ENCODE assay signal across 25 cellular contexts in the genomic region with DNA sequence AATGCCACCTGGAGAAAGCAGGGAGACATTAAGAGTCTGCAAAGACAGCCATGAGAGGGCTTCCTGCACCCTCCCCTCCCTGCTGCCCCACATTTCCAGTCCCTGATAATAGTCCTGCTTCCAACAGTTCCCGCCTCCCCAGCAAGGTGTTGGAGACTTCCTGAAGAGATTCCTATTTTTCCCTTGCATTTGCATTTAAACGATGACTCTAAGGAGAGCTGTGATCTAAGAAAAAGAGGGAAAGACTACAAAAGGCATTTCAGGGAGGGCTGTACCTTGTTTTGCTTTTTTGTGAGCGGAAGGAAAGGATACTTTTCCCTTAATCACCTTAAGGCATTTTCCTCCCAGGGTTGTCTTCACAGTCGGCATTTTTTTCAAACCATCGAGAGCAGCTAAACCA.
"Had no signal": no experiment of that assay in that cellular context is flagged by ENCODE, and none has a peak within 500 bp of the region (broad histone marks: within the 10 kb centered on the region; RNA-seq: fewer than 3 reads in every experiment).

No MANE protein-coding gene starts in this region.

- H3K4me1 ChIP-seq: esophagus muscularis mucosa, gastrocnemius medialis, left ventricle myocardium inferior, lower lobe of right lung, psoas muscle, spleen, tibial artery, upper lobe of left lung, uterus had no signal

- H3K4me3 ChIP-seq: esophagus muscularis mucosa, gastrocnemius medialis, left ventricle myocardium inferior, lower lobe of right lung, psoas muscle, spleen, tibial artery, upper lobe of left lung, uterus had no signal

- DNase-seq: effector memory CD4-positive, alpha-beta T cell; gastrocnemius medialis; glutamatergic neuron; immature natural killer cell; left cardiac atrium; left ventricle myocardium inferior; lower lobe of right lung; naive B cell; psoas muscle; retina; spleen; stimulated activated CD4-positive, alpha-beta T cell treated with anti-CD3 and anti-CD28 coated beads, Interleukin-15, amount 100 ng/mL, for 24 hours; stimulated activated CD4-positive, alpha-beta T cell treated with anti-CD3 and anti-CD28 coated beads, Interleukin-1b, Interleukin-23, amount 100 ng/mL, for 48 hours; stimulated activated CD4-positive, alpha-beta T cell treated with anti-CD3 and anti-CD28 coated beads, Interleukin-4, amount 100 ng/mL, for 24 hours; tibial artery; upper lobe of left lung; uterus had no signal

- H3K27me3 ChIP-seq: esophagus muscularis mucosa, gastrocnemius medialis, upper lobe of left lung, uterus had no signal

- H3K4me1 Mint-ChIP-seq: immature natural killer cell; memory B cell; naive B cell; stimulated activated memory B cell treated with anti-CD40 and anti-IgM and Interleukin-4, amounts not matched to agents 10 μg/mL and 1 μg/mL and 100 μg/mL, for 72 hours had no signal

- H3K4me3 Mint-ChIP-seq: immature natural killer cell; memory B cell; naive B cell; nephron; stimulated activated memory B cell treated with anti-CD40 and anti-IgM and Interleukin-4, amounts not matched to agents 10 μg/mL and 1 μg/mL and 100 μg/mL, for 72 hours; stimulated activated naive CD8-positive, alpha-beta T cell treated with anti-CD3 and anti-CD28 coated beads, Interleukin-15, Interleukin-2, amounts not matched to agents 100 ng/mL and 50 ng/mL, for 24 hours had no signal

- H3K9me3 ChIP-seq: esophagus muscularis mucosa, gastrocnemius medialis, left ventricle myocardium inferior, lower lobe of right lung, psoas muscle, spleen, tibial artery, upper lobe of left lung, uterus had no signal

- H3K36me3 Mint-ChIP-seq: immature natural killer cell; memory B cell; naive B cell; stimulated activated memory B cell treated with anti-CD40 and anti-IgM and Interleukin-4, amounts not matched to agents 10 μg/mL and 1 μg/mL and 100 μg/mL, for 72 hours had no signal

- ATAC-seq: gastrocnemius medialis; left cardiac atrium; lower lobe of right lung; psoas muscle; sciatic nerve; stimulated activated memory B cell treated with anti-CD40 and anti-IgM and Interleukin-4, amounts not matched to agents 10 μg/mL and 1 μg/mL and 100 μg/mL, for 72 hours had no signal

- H3K9me3 Mint-ChIP-seq: immature natural killer cell; memory B cell; nephron; stimulated activated memory B cell treated with anti-CD40 and anti-IgM and Interleukin-4, amounts not matched to agents 10 μg/mL and 1 μg/mL and 100 μg/mL, for 72 hours; stimulated activated naive CD8-positive, alpha-beta T cell treated with anti-CD3 and anti-CD28 coated beads, Interleukin-15, Interleukin-2, amounts not matched to agents 100 ng/mL and 50 ng/mL, for 24 hours had no signal

- H3K36me3 ChIP-seq: esophagus muscularis mucosa, gastrocnemius medialis, left ventricle myocardium inferior, lower lobe of right lung, spleen, tibial artery, upper lobe of left lung, uterus had no signal

- H3K27ac Mint-ChIP-seq: immature natural killer cell; memory B cell; naive B cell; nephron; stimulated activated memory B cell treated with anti-CD40 and anti-IgM and Interleukin-4, amounts not matched to agents 10 μg/mL and 1 μg/mL and 100 μg/mL, for 72 hours; stimulated activated naive CD8-positive, alpha-beta T cell treated with anti-CD3 and anti-CD28 coated beads, Interleukin-15, Interleukin-2, amounts not matched to agents 100 ng/mL and 50 ng/mL, for 24 hours had no signal

- FAIRE-seq: keratinocyte had no signal

- H3K27ac ChIP-seq: epithelial cell of prostate, esophagus muscularis mucosa, gastrocnemius medialis, left ventricle myocardium inferior, lower lobe of right lung, psoas muscle, spleen, tibial artery, upper lobe of left lung, uterus had no signal
